13 cellular contexts compared by ENCODE assay signal in the genomic region with DNA sequence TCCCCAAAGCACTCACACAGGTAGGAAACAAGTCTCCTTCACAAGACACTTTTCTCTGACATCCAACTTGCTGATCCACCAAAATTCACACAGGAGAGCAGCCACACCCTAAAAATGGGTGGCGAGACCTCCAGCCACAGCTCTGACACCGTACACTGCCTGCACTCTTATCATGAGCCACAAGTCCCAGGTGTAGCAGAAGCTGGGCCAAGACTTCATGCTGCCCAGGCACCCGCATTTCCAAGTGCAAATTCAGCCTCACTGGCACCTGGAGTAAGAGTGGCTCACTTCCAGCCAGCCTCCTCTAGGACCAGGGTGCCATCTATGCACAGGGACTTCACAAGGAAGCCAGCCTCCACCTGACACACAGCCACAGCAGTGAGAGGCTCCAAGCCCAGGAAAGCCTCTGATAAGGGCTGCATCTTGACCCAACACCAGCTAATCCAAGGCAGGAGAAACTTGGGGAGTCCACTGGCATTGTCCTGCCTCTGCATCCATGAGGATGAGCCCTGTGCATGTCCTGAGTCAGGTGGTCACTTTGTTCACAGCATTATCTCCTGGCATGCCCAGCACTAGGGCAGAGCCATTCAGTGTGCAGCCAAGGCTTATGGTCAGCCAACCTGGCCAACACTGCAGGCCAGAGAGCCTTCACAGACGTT. TPM values are rescaled to one million over a fixed set of nuclear protein-coding genes. Genes with fewer than 3 reads are reported as not detected.
DNase-seq lines count a peak whose midpoint lies in the region; ATAC-seq, FAIRE-seq and TF ChIP-seq lines count a peak whose summit lies in the region.
"Had no signal": no experiment of that assay in that cellular context is flagged by ENCODE, and none has a peak within 500 bp of the region (broad histone marks: within the 10 kb centered on the region; RNA-seq: fewer than 3 reads in every experiment).

No MANE protein-coding gene starts in this region.

- no peak for ATAC-seq in activated B cell treated with CpG ODN at 0.5 μM for 24 hours (ENCODE audit: low read depth)
- ATAC-seq: activated CD4-positive, CD25-positive, alpha-beta regulatory T cell treated with anti-CD3 and anti-CD28 coated beads, Interleukin-2, amount 50 U/mL, for 24 hours had no signal

- FAIRE-seq in GM12892 (lab: Jason Lieb, UNC): no peak
- FAIRE-seq: RCC 7860 had no signal

- no peak for DNase-seq in GM12892 (ENCODE audit: insufficient read length)
- DNase-seq in activated B cell treated with CpG ODN at 0.5 μM for 24 hours: no peak
- no peak for DNase-seq in nephron progenitor cell
- no peak for DNase-seq in SIG-M5 (lab: John Stamatoyannopoulos, UW)
- no peak for DNase-seq in ureter (ENCODE audit: low spot score)
- no peak for DNase-seq in stimulated activated CD4-positive, alpha-beta T cell treated with anti-CD3 and anti-CD28 coated beads, Interleukin-2, amount 100 ng/mL, for 24 hours
- DNase-seq: anterior cingulate cortex, NCI-H146 had no signal

- H3K36me3 Mint-ChIP-seq in activated B cell treated with CpG ODN at 0.5 μM for 24 hours (ENCODE audit: low read depth) (peaks cover 34% of the 10 kb centered on the region), nephron progenitor cell (ENCODE audit: low read depth) (peaks cover 20% of the 10 kb centered on the region)

- H3K4me1 Mint-ChIP-seq in activated B cell treated with CpG ODN at 0.5 μM for 24 hours (peaks cover 29% of the 10 kb centered on the region), nephron progenitor cell (peaks cover 32% of the 10 kb centered on the region)

- no peaks in the 10 kb centered on the region for H3K27me3 Mint-ChIP-seq in activated B cell treated with CpG ODN at 0.5 μM for 24 hours
- peaks cover 3% of the 10 kb centered on the region for H3K27me3 Mint-ChIP-seq in nephron progenitor cell (ENCODE audit: low read depth, poor library complexity)

- CTCF ChIA-PET in activated B cell treated with CpG ODN at 0.5 μM for 24 hours (lab: Charles Lee): interaction anchor here (1.1 to 2.3 kb wide), 4 partner anchors 70 to 99 kb away, joined by 3 to 9 read pairs (median 5); a partner anchor contains a TSS

- H3K4me3 Mint-ChIP-seq in activated B cell treated with CpG ODN at 0.5 μM for 24 hours: no peak overlapping the region
- H3K4me3 Mint-ChIP-seq in nephron progenitor cell: no peak overlapping the region

- peak; percentile 29; the same call in 1 of the 2 replicates for TF ChIP-seq POLR2A in GM12892 (IDR thresholded peaks at IDR 0.05; ENCODE audit: low read depth, low read length)

- no peak for TF ChIP-seq CTCF in activated B cell treated with CpG ODN at 0.5 μM for 24 hours (IDR thresholded peaks at IDR 0.05)
- TF ChIP-seq CTCF in nephron progenitor cell (IDR thresholded peaks at IDR 0.05): no peak

- intact Hi-C loops in activated B cell treated with CpG ODN at 0.5 μM for 24 hours (cut with micrococcal nuclease): loop anchor here (5.0 kb wide), 3 partner anchors 192 to 437 kb away; a partner anchor contains a TSS

- H3K27ac Mint-ChIP-seq in activated B cell treated with CpG ODN at 0.5 μM for 24 hours (peak overlapping the region; percentile 99), nephron progenitor cell (peak overlapping the region; percentile 57)

- H3K9me3 Mint-ChIP-seq in activated B cell treated with CpG ODN at 0.5 μM for 24 hours (no peaks in the 10 kb centered on the region), nephron progenitor cell (no peaks in the 10 kb centered on the region)

- POLR2A ChIA-PET in activated B cell treated with CpG ODN at 0.5 μM for 24 hours (lab: Charles Lee): interaction anchor here (0.5 to 5.6 kb wide), 14 partner anchors 29 to 121 kb away, joined by 3 to 42 read pairs (median 4); a partner anchor contains a TSS

RNA-seq across cellular contexts. Expression of a gene that starts 2.6 kb away (rescaled TPM):
- 10.6 TPM for polyA plus RNA-seq in GM12892 (2012; ENCODE audit: missing spikeins)
- total RNA-seq in activated B cell treated with CpG ODN at 0.5 μM for 24 hours: 29.2 and 30.7 TPM in 2 replicates
- total RNA-seq in ureter: 37.6 TPM

RNA-seq across cellular contexts. Expression of a gene that starts 5.7 kb away (rescaled TPM):
- polyA plus RNA-seq in GM12892 (2012; ENCODE audit: missing spikeins): 4.3 TPM
- 16.3 and 21.6 TPM in 2 replicates for total RNA-seq in activated B cell treated with CpG ODN at 0.5 μM for 24 hours
- 10.4 TPM for total RNA-seq in ureter

RNA-seq across cellular contexts. Expression of a gene that starts 29.2 kb away (rescaled TPM):
- 3.1 TPM for polyA plus RNA-seq in GM12892 (2012; ENCODE audit: missing spikeins)
- 16.1 and 19.2 TPM in 2 replicates for total RNA-seq in activated B cell treated with CpG ODN at 0.5 μM for 24 hours
- 6.9 TPM for total RNA-seq in ureter

RNA-seq across cellular contexts. Expression of a gene that starts 42.6 kb away (rescaled TPM):
- 4.9 TPM for polyA plus RNA-seq in GM12892 (2012; ENCODE audit: missing spikeins)
- total RNA-seq in activated B cell treated with CpG ODN at 0.5 μM for 24 hours (13.9 and 14.7 TPM in 2 replicates), ureter (10.8 TPM)

RNA-seq across cellular contexts. Expression of a gene that starts 56.4 kb away (rescaled TPM):
- 47.8 TPM for polyA plus RNA-seq in GM12892 (2012; ENCODE audit: missing spikeins)
- total RNA-seq in activated B cell treated with CpG ODN at 0.5 μM for 24 hours (216 and 240 TPM in 2 replicates), ureter (8.9 TPM)
- total RNA-seq: Daoy, epithelial cell of proximal tubule, renal cortical epithelial cell had no signal
